Comparison of ENCODE assay signal across 38 cellular contexts in the genomic region with DNA sequence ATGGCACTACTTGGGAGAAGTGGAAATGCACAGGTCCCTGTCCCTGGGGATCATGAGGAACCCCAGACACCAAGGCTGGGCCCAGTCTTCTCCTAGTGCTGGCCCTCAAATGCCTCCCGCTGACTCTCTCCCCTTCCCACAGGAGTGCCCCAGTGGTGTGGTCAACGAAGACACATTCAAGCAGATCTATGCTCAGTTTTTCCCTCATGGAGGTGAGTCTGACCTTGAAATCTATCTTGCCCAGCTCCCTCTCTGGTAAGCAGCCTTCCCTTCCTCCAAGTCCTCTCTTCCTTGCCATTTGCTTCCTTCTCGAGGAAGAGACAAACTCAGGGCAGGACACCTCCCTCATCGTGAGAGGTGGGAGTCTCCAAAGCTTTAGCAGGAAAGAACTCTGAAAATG.
"Had no signal": no experiment of that assay in that cellular context is flagged by ENCODE, and none has a peak within 500 bp of the region (broad histone marks: within the 10 kb centered on the region; RNA-seq: fewer than 3 reads in every experiment).

No MANE protein-coding gene starts in this region.

- H3K4me1 Mint-ChIP-seq: activated naive CD4-positive, alpha-beta T cell treated with anti-CD3 and anti-CD28 coated beads, Interleukin-2, amount 10 ng/mL, durations not matched to agents 7 days and 5 days; activated naive CD4-positive, alpha-beta T cell treated with anti-CD3 and anti-CD28 coated beads, Interleukin-2, amount 50 U/mL, for 24 hours; activated naive CD8-positive, alpha-beta T cell treated with anti-CD3 and anti-CD28 coated beads for 36 hours; activated naive CD8-positive, alpha-beta T cell treated with anti-CD3 and anti-CD28 coated beads, Interleukin-2, amount 10 ng/mL, durations not matched to agents 7 days and 5 days; activated naive CD8-positive, alpha-beta T cell treated with anti-CD3 and anti-CD28 coated beads, Interleukin-2, amount 50 U/mL, for 24 hours; activated T-helper 17 cell treated with anti-CD3 and anti-CD28 coated beads, Interleukin-2, amount 50 U/mL, for 72 hours; central memory CD8-positive, alpha-beta T cell had no signal

- H3K27me3 ChIP-seq: adrenal gland, ascending aorta, body of pancreas, breast epithelium, cardiac muscle cell had no signal

- H3K27ac ChIP-seq: adrenal gland, ascending aorta, body of pancreas, brain microvascular endothelial cell, breast epithelium, cardiac muscle cell had no signal

- H3K9me3 Mint-ChIP-seq: activated naive CD4-positive, alpha-beta T cell treated with anti-CD3 and anti-CD28 coated beads for 36 hours; activated naive CD4-positive, alpha-beta T cell treated with anti-CD3 and anti-CD28 coated beads, Interleukin-2, amount 10 ng/mL, durations not matched to agents 7 days and 5 days; activated naive CD4-positive, alpha-beta T cell treated with anti-CD3 and anti-CD28 coated beads, Interleukin-2, amount 50 U/mL, for 24 hours; activated naive CD4-positive, alpha-beta T cell treated with anti-CD3 and anti-CD28 coated beads, Interleukin-2, amount 50 U/mL, for 72 hours; activated naive CD8-positive, alpha-beta T cell treated with anti-CD3 and anti-CD28 coated beads for 36 hours; activated naive CD8-positive, alpha-beta T cell treated with anti-CD3 and anti-CD28 coated beads, Interleukin-2, amount 10 ng/mL, durations not matched to agents 7 days and 5 days; activated T-cell treated with anti-CD3 and anti-CD28 coated beads, Interleukin-2, amount 50 U/mL, for 24 hours; activated T-cell treated with anti-CD3 and anti-CD28 coated beads, Interleukin-2, amount 50 U/mL, for 4 hours; activated T-helper 1 cell treated with anti-CD3 and anti-CD28 coated beads, Interleukin-12 subunit alpha, Interleukin-12 subunit beta, Interleukin-2, Interleukin-4 antibody, amounts not matched to agents 30 ng/mL and 10 ng/mL and 1 ng/mL, durations not matched to agents 14 hours and 24 hours and 36 hours; activated T-helper 17 cell treated with anti-CD3 and anti-CD28 coated beads, Interleukin-2, amount 50 U/mL, for 72 hours; activated T-helper 2 cell treated with anti-CD3 and anti-CD28 coated beads, Interferon-gamma antibody, Interleukin-2, Interleukin-4, amounts not matched to agents 10 μg/mL and 5 μg/mL and 100 μg/mL, durations not matched to agents 14 hours and 24 hours and 36 hours; central memory CD8-positive, alpha-beta T cell had no signal

- H3K27ac Mint-ChIP-seq: activated naive CD4-positive, alpha-beta T cell treated with anti-CD3 and anti-CD28 coated beads for 36 hours; activated naive CD4-positive, alpha-beta T cell treated with anti-CD3 and anti-CD28 coated beads, Interleukin-2, amount 10 ng/mL, durations not matched to agents 7 days and 5 days; activated naive CD4-positive, alpha-beta T cell treated with anti-CD3 and anti-CD28 coated beads, Interleukin-2, amount 50 U/mL, for 24 hours; activated naive CD4-positive, alpha-beta T cell treated with anti-CD3 and anti-CD28 coated beads, Interleukin-2, amount 50 U/mL, for 72 hours; activated naive CD8-positive, alpha-beta T cell; activated naive CD8-positive, alpha-beta T cell treated with anti-CD3 and anti-CD28 coated beads for 36 hours; activated naive CD8-positive, alpha-beta T cell treated with anti-CD3 and anti-CD28 coated beads, Interleukin-2, amount 10 ng/mL, durations not matched to agents 7 days and 5 days; activated naive CD8-positive, alpha-beta T cell treated with anti-CD3 and anti-CD28 coated beads, Interleukin-2, amount 50 U/mL, for 24 hours; activated T-cell treated with anti-CD3 and anti-CD28 coated beads, Interleukin-2, amount 50 U/mL, for 24 hours; activated T-cell treated with anti-CD3 and anti-CD28 coated beads, Interleukin-2, amount 50 U/mL, for 72 hours; activated T-helper 1 cell treated with anti-CD3 and anti-CD28 coated beads, Interleukin-12 subunit alpha, Interleukin-12 subunit beta, Interleukin-2, Interleukin-4 antibody, amounts not matched to agents 30 ng/mL and 10 ng/mL and 1 ng/mL, durations not matched to agents 14 hours and 24 hours and 36 hours; activated T-helper 17 cell treated with anti-CD3 and anti-CD28 coated beads, Interleukin-2, amount 50 U/mL, for 72 hours; activated T-helper 2 cell treated with anti-CD3 and anti-CD28 coated beads, Interferon-gamma antibody, Interleukin-2, Interleukin-4, amounts not matched to agents 10 μg/mL and 5 μg/mL and 100 μg/mL, durations not matched to agents 14 hours and 24 hours and 36 hours; brain had no signal

- DNase-seq: activated effector memory CD4-positive, alpha-beta T cell treated with anti-CD3 and anti-CD28 coated beads, Interleukin-2, amount 50 U/mL, for 16 hours; activated effector memory CD4-positive, alpha-beta T cell treated with Interleukin-2 at 50 U/mL for 16 hours; activated gamma-delta T cell; activated gamma-delta T cell treated with Interleukin-2 at 50 U/mL for 16 hours; activated naive CD4-positive, alpha-beta T cell; activated naive CD4-positive, alpha-beta T cell treated with anti-CD3 and anti-CD28 coated beads for 36 hours; activated naive CD4-positive, alpha-beta T cell treated with anti-CD3 and anti-CD28 coated beads, Interleukin-2, amount 10 ng/mL, durations not matched to agents 7 days and 5 days; activated naive CD4-positive, alpha-beta T cell treated with anti-CD3 and anti-CD28 coated beads, Interleukin-2, amount 50 U/mL, for 16 hours; activated naive CD4-positive, alpha-beta T cell treated with Interleukin-2 at 50 U/mL for 16 hours; activated naive CD8-positive, alpha-beta T cell treated with anti-CD3 and anti-CD28 coated beads for 36 hours; activated naive CD8-positive, alpha-beta T cell treated with anti-CD3 and anti-CD28 coated beads, Interleukin-2, amount 10 ng/mL, durations not matched to agents 7 days and 5 days; activated naive CD8-positive, alpha-beta T cell treated with anti-CD3 and anti-CD28 coated beads, Interleukin-2, amount 50 U/mL, for 24 hours; activated T-cell treated with anti-CD3 and anti-CD28 coated beads for 4 hours; activated T-cell treated with anti-CD3 and anti-CD28 coated beads, Interleukin-2, amount 50 U/mL, for 1 hour; activated T-cell treated with anti-CD3 and anti-CD28 coated beads, Interleukin-2, amount 50 U/mL, for 24 hours; activated T-cell treated with anti-CD3 and anti-CD28 coated beads, Interleukin-2, amount 50 U/mL, for 4 hours; activated T-cell treated with anti-CD3 and anti-CD28 coated beads, Interleukin-2, amount 50 U/mL, for 48 hours; activated T-cell treated with anti-CD3 and anti-CD28 coated beads, Interleukin-2, amount 50 U/mL, for 72 hours; adrenal gland; amniotic stem cell; amygdala; anterior cingulate cortex; aorta; body of pancreas; brain microvascular endothelial cell; central memory CD4-positive, alpha-beta T cell; cerebellar nuclear complex had no signal

- H3K4me3 ChIP-seq: adrenal gland, ascending aorta, body of pancreas, breast epithelium, cardiac muscle cell had no signal

- H3K4me1 ChIP-seq: adrenal gland, ascending aorta, body of pancreas, breast epithelium had no signal

- ATAC-seq: activated naive CD4-positive, alpha-beta T cell treated with anti-CD3 and anti-CD28 coated beads, Interleukin-2, amount 50 U/mL, for 72 hours; activated naive CD8-positive, alpha-beta T cell treated with anti-CD3 and anti-CD28 coated beads, Interleukin-2, amount 50 U/mL, for 24 hours; activated T-cell treated with anti-CD3 and anti-CD28 coated beads, Interleukin-2, amount 50 U/mL, for 4 hours; activated T-cell treated with anti-CD3 and anti-CD28 coated beads, Interleukin-2, amount 50 U/mL, for 72 hours; activated T-helper 17 cell treated with anti-CD3 and anti-CD28 coated beads, Interleukin-2, amount 50 U/mL, for 72 hours; body of pancreas had no signal

- H3K36me3 Mint-ChIP-seq: activated naive CD4-positive, alpha-beta T cell treated with anti-CD3 and anti-CD28 coated beads, Interleukin-2, amount 10 ng/mL, durations not matched to agents 7 days and 5 days; activated naive CD4-positive, alpha-beta T cell treated with anti-CD3 and anti-CD28 coated beads, Interleukin-2, amount 50 U/mL, for 24 hours; activated naive CD4-positive, alpha-beta T cell treated with anti-CD3 and anti-CD28 coated beads, Interleukin-2, amount 50 U/mL, for 72 hours; activated naive CD8-positive, alpha-beta T cell; activated naive CD8-positive, alpha-beta T cell treated with anti-CD3 and anti-CD28 coated beads for 36 hours; activated naive CD8-positive, alpha-beta T cell treated with anti-CD3 and anti-CD28 coated beads, Interleukin-2, amount 10 ng/mL, durations not matched to agents 7 days and 5 days had no signal

- H3K36me3 ChIP-seq: adrenal gland, ascending aorta, brain microvascular endothelial cell, breast epithelium, cardiac muscle cell had no signal

- H3K9me3 ChIP-seq: adrenal gland, ascending aorta, body of pancreas, breast epithelium had no signal

- H3K4me3 Mint-ChIP-seq: activated naive CD4-positive, alpha-beta T cell treated with anti-CD3 and anti-CD28 coated beads for 36 hours; activated naive CD4-positive, alpha-beta T cell treated with anti-CD3 and anti-CD28 coated beads, Interleukin-2, amount 10 ng/mL, durations not matched to agents 7 days and 5 days; activated naive CD4-positive, alpha-beta T cell treated with anti-CD3 and anti-CD28 coated beads, Interleukin-2, amount 50 U/mL, for 24 hours; activated naive CD8-positive, alpha-beta T cell; activated naive CD8-positive, alpha-beta T cell treated with anti-CD3 and anti-CD28 coated beads for 36 hours; activated naive CD8-positive, alpha-beta T cell treated with anti-CD3 and anti-CD28 coated beads, Interleukin-2, amount 10 ng/mL, durations not matched to agents 7 days and 5 days; activated naive CD8-positive, alpha-beta T cell treated with anti-CD3 and anti-CD28 coated beads, Interleukin-2, amount 50 U/mL, for 24 hours; activated T-cell treated with anti-CD3 and anti-CD28 coated beads, Interleukin-2, amount 50 U/mL, for 24 hours; activated T-cell treated with anti-CD3 and anti-CD28 coated beads, Interleukin-2, amount 50 U/mL, for 4 hours; activated T-cell treated with anti-CD3 and anti-CD28 coated beads, Interleukin-2, amount 50 U/mL, for 72 hours; activated T-helper 1 cell treated with anti-CD3 and anti-CD28 coated beads, Interleukin-12 subunit alpha, Interleukin-12 subunit beta, Interleukin-2, Interleukin-4 antibody, amounts not matched to agents 30 ng/mL and 10 ng/mL and 1 ng/mL, durations not matched to agents 14 hours and 24 hours and 36 hours; activated T-helper 17 cell treated with anti-CD3 and anti-CD28 coated beads, Interleukin-2, amount 50 U/mL, for 72 hours; brain; central memory CD8-positive, alpha-beta T cell had no signal
